Comparison of ENCODE assay signal across 8 cellular contexts in genomic region chr3:138774529-138775253, GRCh38.
DNase-seq lines count a peak whose midpoint lies in the region; ATAC-seq and TF ChIP-seq lines count a peak whose summit lies in the region.

No MANE protein-coding gene starts in this region.

- H3K4me3 Mint-ChIP-seq in chondrocyte (ENCODE audit: unreplicated experiment), result no peak overlapping the region

- intact Hi-C loops in A673 (cut with micrococcal nuclease; ENCODE audit: unreplicated experiment), result loop anchor here (5.0 kb wide), 2 partner anchors 58 to 182 kb away; partner anchors contain the start of genes CEP70 and PIK3CB
- intact Hi-C loops in right lobe of liver (cut with DNase I), result no loop called here
- intact Hi-C loops in thyroid gland (cut with DNase I), result no loop called here

- no peaks in the 10 kb centered on the region for H3K27me3 ChIP-seq in A673 (replicated peaks; ENCODE audit: insufficient read depth, low read depth, low read length, poor library complexity)
- no peaks in the 10 kb centered on the region for H3K27me3 ChIP-seq in right lobe of liver
- no peaks in the 10 kb centered on the region for H3K27me3 ChIP-seq in thyroid gland

- CTCF ChIA-PET in A673 (lab: Charles Lee), result interaction anchor here (1.0 kb wide), 1 partner anchor 161 kb away, joined by 3 read pairs; no protein-coding TSS in a partner anchor

- H3K27ac Mint-ChIP-seq in chondrocyte (ENCODE audit: unreplicated experiment), result peak overlapping the region; percentile 94

- no peaks in the 10 kb centered on the region for H3K27me3 Mint-ChIP-seq in chondrocyte (ENCODE audit: low read depth)

- peak; percentile 94 for DNase-seq in A673 (ENCODE audit: low spot score)
- peak; percentile 100 for DNase-seq in GM04503 (ENCODE audit: low read depth)
- DNase-seq in HUDEP-2 (lab: John Stamatoyannopoulos, UW; ENCODE audit: unreplicated experiment in 76 of 76), result peak in 59 of 76 experiments; percentile 1 to 84 (median 54)
- peak; percentile 38 to 56 for DNase-seq in NOMO-1 (lab: John Stamatoyannopoulos, UW; ENCODE audit: unreplicated experiment in 2 of 2)
- no peak for DNase-seq in chondrocyte (ENCODE audit: low spot score)
- DNase-seq in right lobe of liver, result no peak
- peak; percentile 63 to 69 for DNase-seq in thyroid gland

- no peaks in the 10 kb centered on the region for H3K36me3 Mint-ChIP-seq in chondrocyte (ENCODE audit: low read depth)

- H3K4me3 ChIP-seq in A673 (ENCODE audit: low read depth, low read length, poor library complexity, severe bottlenecking), result no peak overlapping the region
- no peak overlapping the region for H3K4me3 ChIP-seq in right lobe of liver
- H3K4me3 ChIP-seq in thyroid gland (replicated peaks in 1 of 3), result no peak overlapping the region

- peak overlapping the region; percentile 57 for H3K27ac ChIP-seq in A673 (ENCODE audit: low read depth, low read length, poor library complexity, severe bottlenecking)
- peak overlapping the region in 1 of 3 donors; percentile 16 for H3K27ac ChIP-seq in right lobe of liver
- H3K27ac ChIP-seq in thyroid gland, result peak overlapping the region; percentile 55 to 71 (median 63)

- BruUV-seq in A673 (replicated peaks; lab: Mats Ljungman, UMichigan), result no TSS peak

- TF ChIP-seq POLR2A in right lobe of liver (IDR thresholded peaks at IDR 0.05) (no peak), thyroid gland (IDR thresholded peaks at IDR 0.05) (no peak)

- ATAC-seq in right lobe of liver, result peak; percentile 42 to 97 (median 56)
- ATAC-seq in HG03039 (IDR thresholded peaks at IDR 0.05; ENCODE audit: unreplicated experiment), result no peak

- no peaks in the 10 kb centered on the region for H3K9me3 Mint-ChIP-seq in chondrocyte (ENCODE audit: low read depth)

- peaks cover 40% of the 10 kb centered on the region for H3K4me1 Mint-ChIP-seq in chondrocyte (ENCODE audit: low read depth)

- TF ChIP-seq CTCF in A673 (conservative IDR thresholded peaks at IDR 0.05; ENCODE audit: low read depth, low read length), result 0 out of 2 replicates have a peak, but pooled peaks have one; percentile 29
- peak; percentile 37 for TF ChIP-seq CTCF in chondrocyte (IDR thresholded peaks at IDR 0.05)
- no peak for TF ChIP-seq CTCF in right lobe of liver (IDR thresholded peaks at IDR 0.05)
- no peak for TF ChIP-seq CTCF in thyroid gland (IDR thresholded peaks at IDR 0.05)

- POLR2A ChIA-PET in A673 (lab: Charles Lee; ENCODE audit: low non-redundant PET), result no interaction called here

- H3K4me1 ChIP-seq in A673 (ENCODE audit: insufficient read depth, low read length, poor library complexity, severe bottlenecking) (peaks cover 22% of the 10 kb centered on the region), right lobe of liver (peaks cover 0 to 8% (median 0%) of the 10 kb centered on the region in 4 donors), thyroid gland (peaks cover 14 to 32% of the 10 kb centered on the region in 2 donors)

- H3K9me3 ChIP-seq in A673 (ENCODE audit: low read depth, low read length, poor library complexity, severe bottlenecking) (no peaks in the 10 kb centered on the region), right lobe of liver (no peaks in the 10 kb centered on the region), thyroid gland (no peaks in the 10 kb centered on the region)

- H3K36me3 ChIP-seq in A673 (ENCODE audit: insufficient read depth, low read length, poor library complexity, severe bottlenecking), result no peaks in the 10 kb centered on the region
- H3K36me3 ChIP-seq in right lobe of liver, result no peaks in the 10 kb centered on the region
- H3K36me3 ChIP-seq in thyroid gland, result no peaks in the 10 kb centered on the region

Comparison
In these comparisons a context has a peak if more than half of its experiments do, and no peak if none do; other contexts are left out.
1. DNase-seq: peak in A673 (single experiment), GM04503 (single experiment), HUDEP-2 (59 of 76), NOMO-1 (2 of 2) and thyroid gland (2 of 2); none in chondrocyte (single experiment) and right lobe of liver (0 of 3).
2. CTCF ChIP-seq: peak in A673 (single experiment) and chondrocyte (single experiment); none in right lobe of liver (0 of 4) and thyroid gland (0 of 6).